ENCODE assay signal across 24 cellular contexts in genomic region chr3:65830948-65831732, GRCh38.
DNase-seq lines count a peak whose midpoint lies in the region; ATAC-seq and TF ChIP-seq lines count a peak whose summit lies in the region.
"Had no signal": no experiment of that assay in that cellular context is flagged by ENCODE, and none has a peak within 500 bp of the region (broad histone marks: within the 10 kb centered on the region; RNA-seq: fewer than 3 reads in every experiment).

No MANE protein-coding gene starts in this region.

- peak overlapping the region in 3 of 59 donors; percentile 2 to 26 (median 13) for H3K4me3 ChIP-seq in dorsolateral prefrontal cortex
- no peak overlapping the region for H3K4me3 ChIP-seq in heart right ventricle
- H3K4me3 ChIP-seq in heart left ventricle = no peak overlapping the region
- H3K4me3 ChIP-seq: SJSA1 had no signal

- DNase-seq in MV-4-11 (lab: John Stamatoyannopoulos, UW) (peak; percentile 1), dorsolateral prefrontal cortex (no peak), midbrain (lab: John Stamatoyannopoulos, UW) (peak; percentile 58), heart right ventricle (no peak), G401 (ENCODE audit: low spot score) (no peak), heart left ventricle (no peak)
- DNase-seq: activated CD4-positive, alpha-beta T cell treated with anti-CD3 and anti-CD28 coated beads, Interleukin-2, amount 50 U/mL, for 4 hours; activated naive CD8-positive, alpha-beta T cell treated with anti-CD3 and anti-CD28 coated beads, Interleukin-2, amount 10 ng/mL, durations not matched to agents 7 days and 5 days; CD8-positive, alpha-beta T cell; DMS153; effector memory CD8-positive, alpha-beta T cell; GF-D8; NCI-H1417 treated with DMSO at 0.1 percent for 48 hours; NCI-H510A treated with DMSO at 0.1 percent for 48 hours; nephron progenitor cell; NK-92 treated with Interleukin-12 subunit alpha and Interleukin-12 subunit beta, amount 100 ng/mL, for 24 hours; posterior cingulate gyrus; stimulated activated CD4-positive, alpha-beta T cell treated with anti-CD3 and anti-CD28 coated beads, Interleukin-1b, Interleukin-23, amount 100 ng/mL, for 48 hours; T-helper 2 cell; WERI-Rb-1 had no signal

- no peaks in the 10 kb centered on the region for H3K36me3 ChIP-seq in heart right ventricle
- no peaks in the 10 kb centered on the region for H3K36me3 ChIP-seq in heart left ventricle
- H3K36me3 ChIP-seq: SJSA1, WERI-Rb-1 had no signal

- no peak for TF ChIP-seq POLR2A in heart left ventricle (IDR thresholded peaks at IDR 0.05)

- no peaks in the 10 kb centered on the region for H3K9me3 ChIP-seq in heart right ventricle
- no peaks in the 10 kb centered on the region for H3K9me3 ChIP-seq in heart left ventricle
- H3K9me3 ChIP-seq: SJSA1 had no signal

- H3K4me1 ChIP-seq in heart right ventricle (peaks cover 0 to 91% (median 61%) of the 10 kb centered on the region in 9 donors), heart left ventricle (peaks cover 0 to 71% (median 41%) of the 10 kb centered on the region in 12 donors)

- in situ Hi-C loops in G401 (cut with HindIII; ENCODE audit: low sequenced_read_pairs) = no loop called here

- H3K27ac ChIP-seq in dorsolateral prefrontal cortex (peak overlapping the region in 48 of 59 donors; percentile 2 to 88 (median 54)), heart right ventricle (no peak overlapping the region), heart left ventricle (no peak overlapping the region)
- H3K27ac ChIP-seq: HL-60, SJSA1, WERI-Rb-1 had no signal

- ATAC-seq in heart right ventricle = no peak
- no peak for ATAC-seq in heart left ventricle
- no peak for ATAC-seq in HG03469 (IDR thresholded peaks at IDR 0.05; ENCODE audit: unreplicated experiment)
- ATAC-seq: CD8-positive, alpha-beta T cell; effector memory CD8-positive, alpha-beta T cell; esophagus mucosa had no signal

- H3K27me3 ChIP-seq in dorsolateral prefrontal cortex (no peaks in the 10 kb centered on the region), heart right ventricle (no peaks in the 10 kb centered on the region), heart left ventricle (no peaks in the 10 kb centered on the region)
- H3K27me3 ChIP-seq: SJSA1 had no signal

- 75 to 79% methylated on average over 6 of the region's 6 CpGs for WGBS in heart right ventricle, 2 donors
- WGBS in heart left ventricle, 4 donors = 77 to 82% (median 79%) methylated on average over 6 of the region's 6 CpGs

- TF ChIP-seq CTCF in dorsolateral prefrontal cortex (IDR thresholded peaks at IDR 0.05 in 54 of 56, conservative IDR thresholded peaks at IDR 0.05 in 2 of 56; ENCODE audit: low read depth in 1 of 56, partially characterized antibody in 56 of 56) (no peak), heart right ventricle (IDR thresholded peaks at IDR 0.05) (no peak), heart left ventricle (IDR thresholded peaks at IDR 0.05) (no peak)

- intact Hi-C loops in dorsolateral prefrontal cortex (cut with DNase I) (loop anchor here in 1 of 2 donors (10.0 kb wide), 1 partner anchor 204 kb away; the partner anchor contains the start of gene MAGI1), heart right ventricle (cut with DNase I) (no loop called here), heart left ventricle (cut with DNase I) (loop anchor here in 1 of 10 donors (10.0 kb wide), 1 partner anchor 54 kb away; no protein-coding TSS in a partner anchor)

Comparison
In these comparisons a context has a peak if more than half of its experiments do, and no peak if none do; other contexts are left out.
1. DNase-seq: peak in MV-4-11 (single experiment) and midbrain (single experiment); none in dorsolateral prefrontal cortex (0 of 10), heart right ventricle (0 of 2), G401 (single experiment) and heart left ventricle (0 of 5).
2. H3K27ac ChIP-seq: peak in dorsolateral prefrontal cortex (48 of 59); none in heart right ventricle (0 of 10) and heart left ventricle (0 of 12).